Comparison of ENCODE assay signal across 10 cellular contexts in the genomic region with DNA sequence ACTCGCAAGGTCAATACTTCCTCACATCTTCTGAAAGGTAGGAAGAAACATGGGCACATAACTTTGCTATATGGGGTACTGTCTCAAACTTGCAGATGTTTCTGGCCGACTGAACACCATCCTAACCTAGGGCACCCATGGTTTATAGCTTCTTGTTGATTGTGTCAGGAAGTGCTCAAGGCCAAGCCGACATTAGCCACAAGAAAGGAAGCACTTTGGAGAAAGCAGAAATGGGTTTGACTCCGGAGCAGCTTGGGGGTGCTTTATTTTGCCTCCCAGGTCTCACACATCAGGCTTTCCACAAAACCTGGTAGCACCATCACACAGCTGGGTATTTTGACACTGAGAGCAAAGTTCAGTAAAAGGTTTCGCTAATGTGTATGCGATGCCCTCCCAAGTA. TPM values are rescaled to one million over a fixed set of nuclear protein-coding genes. Genes with fewer than 3 reads are reported as not detected.
"Had no signal": no experiment of that assay in that cellular context is flagged by ENCODE, and none has a peak within 500 bp of the region (broad histone marks: within the 10 kb centered on the region; RNA-seq: fewer than 3 reads in every experiment).

No MANE protein-coding gene starts in this region.

- DNase-seq: effector memory CD4-positive, alpha-beta T cell; left ventricle myocardium superior; naive B cell; T-cell had no signal

- H3K36me3 ChIP-seq: gastroesophageal sphincter, tibial nerve had no signal

- H3K4me3 ChIP-seq: gastroesophageal sphincter, tibial nerve had no signal

- H3K27me3 ChIP-seq: gastroesophageal sphincter, tibial nerve had no signal

- ATAC-seq: stimulated activated memory B cell treated with anti-CD40 and anti-IgM and Interleukin-4, amounts not matched to agents 10 μg/mL and 1 μg/mL and 100 μg/mL, for 72 hours; T-cell; WTC11 had no signal

- H3K27ac ChIP-seq: epithelial cell of prostate had no signal

- H3K9me3 ChIP-seq: gastroesophageal sphincter, tibial nerve had no signal

RNA-seq across cellular contexts. Expression of a gene that starts 25.1 kb away (rescaled TPM):
- total RNA-seq: activated T-helper 2 cell treated with anti-CD3 and anti-CD28 coated beads, Interferon-gamma antibody, Interleukin-2, Interleukin-4, amounts not matched to agents 10 μg/mL and 5 μg/mL and 100 μg/mL, durations not matched to agents 14 hours and 24 hours and 36 hours had no signal

RNA-seq across cellular contexts. Expression of a gene that starts 45.4 kb away (rescaled TPM):
- total RNA-seq: activated T-helper 2 cell treated with anti-CD3 and anti-CD28 coated beads, Interferon-gamma antibody, Interleukin-2, Interleukin-4, amounts not matched to agents 10 μg/mL and 5 μg/mL and 100 μg/mL, durations not matched to agents 14 hours and 24 hours and 36 hours had no signal
